16 cellular contexts compared by ENCODE assay signal in genomic region chr6:6320901-6321300, GRCh38. TPM values are rescaled to one million over a fixed set of nuclear protein-coding genes. Genes with fewer than 3 reads are reported as not detected.
DNase-seq lines count a peak whose midpoint lies in the region; ATAC-seq and TF ChIP-seq lines count a peak whose summit lies in the region.
"Had no signal": no experiment of that assay in that cellular context is flagged by ENCODE, and none has a peak within 500 bp of the region (broad histone marks: within the 10 kb centered on the region; RNA-seq: fewer than 3 reads in every experiment).

No MANE protein-coding gene starts in this region.

- POLR2A ChIA-PET in IMR-90 (lab: Charles Lee; ENCODE audit: unreplicated experiment): no interaction called here

- intact Hi-C loops in IMR-90 (cut with micrococcal nuclease) (no loop called here), mammary epithelial cell (cut with micrococcal nuclease) (no loop called here)

- H3K36me3 ChIP-seq in BLaER1: no peaks in the 10 kb centered on the region
- no peaks in the 10 kb centered on the region for H3K36me3 ChIP-seq in IMR-90 (ENCODE audit: control insufficient read depth, insufficient read depth, low read length)
- H3K36me3 ChIP-seq in mammary epithelial cell (ENCODE audit: insufficient read depth, low read length): no peaks in the 10 kb centered on the region
- no peaks in the 10 kb centered on the region for H3K36me3 ChIP-seq in mesenchymal stem cell (ENCODE audit: control insufficient read depth in 1 of 2, insufficient read depth in 2 of 2, low read depth in 1 of 2, low read length in 2 of 2)

- H3K56ac ChIP-seq in IMR-90 (ENCODE audit: extremely low read depth, insufficient read depth, low read length): no peak overlapping the region

- H3K14ac ChIP-seq in IMR-90 (replicated peaks; ENCODE audit: low read depth, low read length): no peak overlapping the region
- no peak overlapping the region for H3K14ac ChIP-seq in mesenchymal stem cell (ENCODE audit: low read length in 2 of 2)

- H3K4me3 ChIP-seq in BLaER1: peak overlapping the region; percentile 57; the same call in 1 of the 2 replicates
- H3K4me3 ChIP-seq in IMR-90 (ENCODE audit: insufficient read depth, low read depth, low read length): no peak overlapping the region
- H3K4me3 ChIP-seq in mammary epithelial cell (replicated peaks in 1 of 3; ENCODE audit: insufficient read depth in 1 of 3, low read depth in 2 of 3, low read length in 3 of 3): no peak overlapping the region
- H3K4me3 ChIP-seq in mesenchymal stem cell (ENCODE audit: insufficient read depth in 1 of 2, low read depth in 1 of 2, low read length in 2 of 2): no peak overlapping the region

- H2BK120ac ChIP-seq in IMR-90 (ENCODE audit: low read depth, low read length): no peak overlapping the region
- H2BK120ac ChIP-seq in mesenchymal stem cell (ENCODE audit: low read depth, low read length): no peak overlapping the region

- ATAC-seq in IMR-90 (ENCODE audit: low read depth): no peak
- ATAC-seq in GM21737 (IDR thresholded peaks at IDR 0.05; ENCODE audit: unreplicated experiment): no peak

- H2BK5ac ChIP-seq in IMR-90 (ENCODE audit: low read depth, low read length, poor library complexity, severe bottlenecking) (no peak overlapping the region), mesenchymal stem cell (ENCODE audit: low read depth, low read length, poor library complexity, severe bottlenecking) (no peak overlapping the region)

- H3K18ac ChIP-seq in IMR-90 (ENCODE audit: low read depth, low read length) (no peak overlapping the region), mesenchymal stem cell (ENCODE audit: low read depth in 1 of 2, low read length in 2 of 2) (no peak overlapping the region)

- no peak overlapping the region for H2AK9ac ChIP-seq in IMR-90 (replicated peaks; ENCODE audit: low read depth, low read length, poor library complexity)

- H3K79me2 ChIP-seq in mammary epithelial cell (ENCODE audit: insufficient read depth, low read length): no peaks in the 10 kb centered on the region

- H3K4me1 ChIP-seq in BLaER1 (peaks cover 19% of the 10 kb centered on the region), IMR-90 (ENCODE audit: control insufficient read depth, insufficient read depth, low read length) (no peaks in the 10 kb centered on the region), mammary epithelial cell (ENCODE audit: insufficient read depth, low read length) (peaks cover 6% of the 10 kb centered on the region), mesenchymal stem cell (ENCODE audit: control insufficient read depth, insufficient read depth, low read depth, low read length) (no peaks in the 10 kb centered on the region)

- H3K9me3 ChIP-seq in BLaER1: peaks cover 7% of the 10 kb centered on the region; the same call in 1 of the 2 replicates
- H3K9me3 ChIP-seq in IMR-90 (ENCODE audit: control insufficient read depth, insufficient read depth, low read length): peaks cover 30% of the 10 kb centered on the region
- no peaks in the 10 kb centered on the region for H3K9me3 ChIP-seq in mammary epithelial cell (replicated peaks; ENCODE audit: insufficient read depth, low read length)
- no peaks in the 10 kb centered on the region for H3K9me3 ChIP-seq in mesenchymal stem cell (ENCODE audit: control insufficient read depth, low read length)

- H3K4ac ChIP-seq in IMR-90 (ENCODE audit: low read depth, low read length): no peak overlapping the region
- no peak overlapping the region for H3K4ac ChIP-seq in mesenchymal stem cell (ENCODE audit: low read depth in 1 of 2, low read length in 2 of 2)

- in situ Hi-C loops in IMR-90 (cut with MboI; ENCODE audit: low sequenced_read_pairs) (no loop called here), mammary epithelial cell (cut with MboI; ENCODE audit: low sequenced_read_pairs in 2 of 2) (no loop called here)

- H3K4me2 ChIP-seq in BLaER1 (peak overlapping the region; percentile 81), IMR-90 (ENCODE audit: low read depth, low read length) (no peak overlapping the region), mammary epithelial cell (ENCODE audit: insufficient read depth, low read depth, low read length) (no peak overlapping the region), mesenchymal stem cell (ENCODE audit: low read length, poor library complexity, severe bottlenecking) (no peak overlapping the region)

- no peak for TF ChIP-seq POLR2A in IMR-90 (IDR thresholded peaks at IDR 0.05; ENCODE audit: low read depth, low read length)

- H4K20me1 ChIP-seq in BLaER1 (peaks cover 14% of the 10 kb centered on the region; the same call in 1 of the 2 replicates), IMR-90 (ENCODE audit: insufficient read depth, low read length) (no peaks in the 10 kb centered on the region), mammary epithelial cell (ENCODE audit: insufficient read depth, low read length) (no peaks in the 10 kb centered on the region)

- no peak for TF ChIP-seq RAD21 in IMR-90 (IDR thresholded peaks at IDR 0.05; ENCODE audit: low read length)

- no peak overlapping the region for H2BK15ac ChIP-seq in IMR-90 (ENCODE audit: low read depth, low read length)
- no peak overlapping the region for H2BK15ac ChIP-seq in mesenchymal stem cell (ENCODE audit: low read depth, poor library complexity, severe bottlenecking)

- H3K27ac ChIP-seq in BLaER1: no peak overlapping the region
- H3K27ac ChIP-seq in IMR-90 (ENCODE audit: insufficient read depth, low read length): no peak overlapping the region
- no peak overlapping the region for H3K27ac ChIP-seq in mammary epithelial cell (ENCODE audit: insufficient read depth, low read depth, low read length)
- H3K27ac ChIP-seq in mesenchymal stem cell (ENCODE audit: low read length, poor library complexity, severe bottlenecking): no peak overlapping the region

- H3K79me1 ChIP-seq in IMR-90 (ENCODE audit: low read depth in 1 of 2, low read length in 2 of 2) (no peaks in the 10 kb centered on the region), mesenchymal stem cell (replicated peaks; ENCODE audit: low read length, poor library complexity, severe bottlenecking) (no peaks in the 10 kb centered on the region)

- dilution Hi-C loops in IMR-90 (cut with HindIII; ENCODE audit: low sequenced_read_pairs, unreplicated experiment) (no loop called here), mammary epithelial cell (cut with HindIII; ENCODE audit: low sequenced_read_pairs) (no loop called here)

- H4K91ac ChIP-seq in IMR-90 (ENCODE audit: insufficient read depth, low read depth, low read length): no peak overlapping the region
- no peak overlapping the region for H4K91ac ChIP-seq in mesenchymal stem cell (ENCODE audit: low read length)

- H2AK5ac ChIP-seq in IMR-90 (ENCODE audit: low read depth, low read length) (no peak overlapping the region), mesenchymal stem cell (ENCODE audit: low read length, severe bottlenecking) (no peak overlapping the region)

- TF ChIP-seq CTCF in IMR-90 (conservative IDR thresholded peaks at IDR 0.05; ENCODE audit: low read depth, low read length) (no peak), mammary epithelial cell (conservative IDR thresholded peaks at IDR 0.05 in 1 of 2, IDR thresholded peaks at IDR 0.05 in 1 of 2; ENCODE audit: extremely low read depth in 1 of 2, insufficient read depth in 1 of 2, low read depth in 1 of 2, low read length in 2 of 2) (no peak)

- H3K9ac ChIP-seq in BLaER1 (no peak overlapping the region), IMR-90 (ENCODE audit: low read depth, low read length) (no peak overlapping the region), mammary epithelial cell (ENCODE audit: insufficient read depth, low read length) (no peak overlapping the region), mesenchymal stem cell (ENCODE audit: low read length) (no peak overlapping the region)

- H2AFZ ChIP-seq in IMR-90 (replicated peaks; ENCODE audit: low read length, poor library complexity) (peak overlapping the region; percentile 32), mammary epithelial cell (ENCODE audit: low read depth, low read length) (no peak overlapping the region), mesenchymal stem cell (ENCODE audit: low read depth, low read length) (no peak overlapping the region)

- H2BK12ac ChIP-seq in mesenchymal stem cell (ENCODE audit: low read length in 2 of 2): no peak overlapping the region

- H4K5ac ChIP-seq in IMR-90 (ENCODE audit: low read depth, low read length): no peak overlapping the region

- CTCF ChIA-PET in IMR-90 (lab: Yijun Ruan, JAX) (no interaction called here), mammary epithelial cell (lab: Charles Lee; ENCODE audit: low non-redundant PET) (no interaction called here)

- H2BK20ac ChIP-seq in IMR-90 (ENCODE audit: low read depth, low read length): no peak overlapping the region

- DNase-seq in IMR-90 (no peak), mammary epithelial cell (peak; percentile 21), mesenchymal stem cell (peak; percentile 28), NCI-H446 (lab: John Stamatoyannopoulos, UW) (no peak)
- no peak for DNase-seq in activated CD8-positive, alpha-beta memory T cell treated with anti-CD3 and anti-CD28 coated beads, Interleukin-2, amount 50 U/mL, for 4 hours
- no peak for DNase-seq in activated T-cell treated with anti-CD3 and anti-CD28 coated beads, Interleukin-2, amount 50 U/mL, for 1 hour
- DNase-seq: activated CD4-positive, alpha-beta T cell treated with anti-CD3 and anti-CD28 coated beads, Interleukin-2, amount 50 U/mL, for 1 hour; activated effector memory CD4-positive, alpha-beta T cell treated with Interleukin-2 at 50 U/mL for 16 hours; effector CD8-positive, alpha-beta T cell; HCEC 1CT; NCI-H187 treated with DMSO at 0.1 percent for 48 hours; stimulated activated CD4-positive, alpha-beta T cell treated with anti-CD3 and anti-CD28 coated beads, Interleukin-4, amount 100 ng/mL, for 4 hours had no signal

- H4K8ac ChIP-seq in IMR-90 (ENCODE audit: low read depth in 2 of 2, low read length in 2 of 2) (no peak overlapping the region), mesenchymal stem cell (ENCODE audit: low read length) (no peak overlapping the region)

- no peaks in the 10 kb centered on the region for H3K9me1 ChIP-seq in IMR-90 (ENCODE audit: insufficient read depth, low read length)

- no CpG with 5 or more reads among the region's 4 CpGs for WGBS in IMR-90 (ENCODE audit: extremely low coverage in 2 of 2, insufficient read length in 1 of 2), 2 experiments
- WGBS in mammary epithelial cell (ENCODE audit: low coverage, missing lambda C conversion rate): 0% methylated on average over 2 of the region's 4 CpGs
- WGBS in mesenchymal stem cell: 14% methylated on average over 2 of the region's 4 CpGs

- BruUV-seq in IMR-90 (replicated peaks; lab: Mats Ljungman, UMichigan) (no TSS peak), mammary epithelial cell (replicated peaks; lab: Mats Ljungman, UMichigan) (no TSS peak)

- H3K23ac ChIP-seq in IMR-90 (ENCODE audit: low read depth, low read length) (no peak overlapping the region), mesenchymal stem cell (ENCODE audit: low read length in 2 of 2) (no peak overlapping the region)

- H3K27me3 ChIP-seq in BLaER1: peaks cover 65% of the 10 kb centered on the region
- H3K27me3 ChIP-seq in IMR-90 (ENCODE audit: control insufficient read depth, insufficient read depth, low read length): no peaks in the 10 kb centered on the region
- peaks cover 22% of the 10 kb centered on the region for H3K27me3 ChIP-seq in mammary epithelial cell (ENCODE audit: insufficient read depth, low read length)
- H3K27me3 ChIP-seq in mesenchymal stem cell (ENCODE audit: control insufficient read depth in 1 of 2, insufficient read depth in 1 of 2, low read length in 2 of 2): peaks cover 20 to 62% of the 10 kb centered on the region in 2 experiments

RNA-seq across cellular contexts. Expression of gene F13A1, which starts 0.4 kb away (rescaled TPM):
- total RNA-seq in IMR-90 (2012; rRNA removed): not detected in 2 replicates
- not detected in 2 replicates for polyA plus RNA-seq in IMR-90 (2012; rRNA removed)
- polyA plus RNA-seq in IMR-90 (2012; cell fraction: cytosol; rRNA removed): not detected in 2 replicates
- not detected in 2 replicates for polyA plus RNA-seq in IMR-90 (2012; cell fraction: nucleus; rRNA removed; ENCODE audit: low replicate concordance)
- not detected for total RNA-seq in mammary epithelial cell
- polyA plus RNA-seq in mammary epithelial cell: not detected
- polyA minus RNA-seq in mammary epithelial cell: not detected
- polyA plus RNA-seq in mesenchymal stem cell (2013, experiment 1 of 2): 0.08 TPM
- polyA plus RNA-seq in mesenchymal stem cell (2013, experiment 2 of 2): 0.08 TPM
- total RNA-seq: glomerular endothelial cell; T-helper 1 cell treated with Interleukin-12 subunit alpha and Interleukin-12 subunit beta and Interleukin-4 antibody, amounts not matched to agents 30 ng/mL and 1 ng/mL, for 36 hours had no signal

Comparison
In these comparisons a context has a peak if more than half of its experiments do, and no peak if none do; other contexts are left out.
1. DNase-seq: peak in mammary epithelial cell (single experiment) and mesenchymal stem cell (single experiment); none in IMR-90 (single experiment), activated CD8-positive, alpha-beta memory T cell treated with anti-CD3 and anti-CD28 coated beads, Interleukin-2, amount 50 U/mL, for 4 hours (single experiment), activated T-cell treated with anti-CD3 and anti-CD28 coated beads, Interleukin-2, amount 50 U/mL, for 1 hour (single experiment) and NCI-H446 (0 of 2).